In the genomic region with DNA sequence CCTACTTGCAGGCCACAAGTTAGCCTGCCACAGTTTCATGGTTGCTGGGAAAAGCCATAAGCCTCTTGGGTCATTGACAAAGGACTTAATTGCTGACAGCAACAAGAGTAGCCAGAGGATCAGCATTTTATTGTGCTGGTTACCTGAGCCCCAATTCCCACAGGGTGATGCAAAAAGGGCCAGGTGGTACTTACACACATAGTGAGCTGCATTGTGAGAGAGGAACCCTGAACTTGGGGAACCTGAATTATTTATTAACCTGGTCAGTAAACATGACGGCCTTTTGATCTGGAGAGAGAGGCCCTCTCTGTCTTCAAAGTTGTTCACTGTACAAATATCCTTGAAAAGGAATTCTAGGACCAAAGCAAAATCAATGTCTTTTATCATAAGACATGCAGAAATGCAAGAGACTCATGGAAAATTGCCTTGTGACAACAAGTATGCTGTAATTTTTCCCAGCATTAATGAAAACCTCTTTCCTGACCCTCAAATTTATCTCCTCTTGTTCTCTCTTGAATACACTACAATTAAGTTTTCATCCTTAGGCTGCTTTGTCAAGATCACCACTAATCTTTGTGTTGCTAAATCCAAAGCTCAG, we compare ENCODE assay signal across 1 cellular context.
A peak's percentile ranks its signal among the peaks of the same experiment; 100 is the strongest.
TF ChIP-seq lines count a peak whose summit lies in the region.

No MANE protein-coding gene starts in this region.

TF ChIP-seq in HepG2, 621 proteins besides CTCF, POLR2A, EP300 and RAD21 (continued from another document and continues in another):
- TF ChIP-seq, protein P1, sequence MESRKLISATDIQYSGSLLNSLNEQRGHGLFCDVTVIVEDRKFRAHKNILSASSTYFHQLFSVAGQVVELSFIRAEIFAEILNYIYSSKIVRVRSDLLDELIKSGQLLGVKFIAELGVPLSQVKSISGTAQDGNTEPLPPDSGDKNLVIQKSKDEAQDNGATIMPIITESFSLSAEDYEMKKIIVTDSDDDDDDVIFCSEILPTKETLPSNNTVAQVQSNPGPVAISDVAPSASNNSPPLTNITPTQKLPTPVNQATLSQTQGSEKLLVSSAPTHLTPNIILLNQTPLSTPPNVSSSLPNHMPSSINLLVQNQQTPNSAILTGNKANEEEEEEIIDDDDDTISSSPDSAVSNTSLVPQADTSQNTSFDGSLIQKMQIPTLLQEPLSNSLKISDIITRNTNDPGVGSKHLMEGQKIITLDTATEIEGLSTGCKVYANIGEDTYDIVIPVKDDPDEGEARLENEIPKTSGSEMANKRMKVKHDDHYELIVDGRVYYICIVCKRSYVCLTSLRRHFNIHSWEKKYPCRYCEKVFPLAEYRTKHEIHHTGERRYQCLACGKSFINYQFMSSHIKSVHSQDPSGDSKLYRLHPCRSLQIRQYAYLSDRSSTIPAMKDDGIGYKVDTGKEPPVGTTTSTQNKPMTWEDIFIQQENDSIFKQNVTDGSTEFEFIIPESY (CRISPR knock-in tag; IDR thresholded peaks at IDR 0.05): no peak; the same call in 1 of the 2 replicates
- peak; percentile 64; the same call in 1 of the 2 replicates for TF ChIP-seq EHMT2 (IDR thresholded peaks at IDR 0.05; ENCODE audit: borderline replicate concordance, low read depth, low read length)
- no peak for TF ChIP-seq NFE2L1 (CRISPR knock-in tag; IDR thresholded peaks at IDR 0.05; ENCODE audit: borderline replicate concordance)
- no peak for TF ChIP-seq GZF1 (CRISPR knock-in tag; IDR thresholded peaks at IDR 0.05)
- TF ChIP-seq HIVEP1 (CRISPR knock-in tag; IDR thresholded peaks at IDR 0.05): no peak
- TF ChIP-seq RXRB (CRISPR knock-in tag; IDR thresholded peaks at IDR 0.05; ENCODE audit: borderline replicate concordance): peak; percentile 96
- TF ChIP-seq, protein P2, sequence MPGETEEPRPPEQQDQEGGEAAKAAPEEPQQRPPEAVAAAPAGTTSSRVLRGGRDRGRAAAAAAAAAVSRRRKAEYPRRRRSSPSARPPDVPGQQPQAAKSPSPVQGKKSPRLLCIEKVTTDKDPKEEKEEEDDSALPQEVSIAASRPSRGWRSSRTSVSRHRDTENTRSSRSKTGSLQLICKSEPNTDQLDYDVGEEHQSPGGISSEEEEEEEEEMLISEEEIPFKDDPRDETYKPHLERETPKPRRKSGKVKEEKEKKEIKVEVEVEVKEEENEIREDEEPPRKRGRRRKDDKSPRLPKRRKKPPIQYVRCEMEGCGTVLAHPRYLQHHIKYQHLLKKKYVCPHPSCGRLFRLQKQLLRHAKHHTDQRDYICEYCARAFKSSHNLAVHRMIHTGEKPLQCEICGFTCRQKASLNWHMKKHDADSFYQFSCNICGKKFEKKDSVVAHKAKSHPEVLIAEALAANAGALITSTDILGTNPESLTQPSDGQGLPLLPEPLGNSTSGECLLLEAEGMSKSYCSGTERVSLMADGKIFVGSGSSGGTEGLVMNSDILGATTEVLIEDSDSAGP (CRISPR knock-in tag; IDR thresholded peaks at IDR 0.05; ENCODE audit: borderline replicate concordance): no peak
- no peak for TF ChIP-seq JUND (CRISPR knock-in tag; IDR thresholded peaks at IDR 0.05)
- no peak; the same call in 1 of the 2 replicates for TF ChIP-seq RBFOX2 (IDR thresholded peaks at IDR 0.05; ENCODE audit: low read depth, low read length)
- TF ChIP-seq ZNF430 (CRISPR knock-in tag; IDR thresholded peaks at IDR 0.05): no peak
- TF ChIP-seq ZSCAN20 (CRISPR knock-in tag; IDR thresholded peaks at IDR 0.05; ENCODE audit: borderline replicate concordance): peak; percentile 39; the same call in 1 of the 2 replicates
- no peak; the same call in 1 of the 2 replicates for TF ChIP-seq POLR2AphosphoS5 (IDR thresholded peaks at IDR 0.05; ENCODE audit: low read depth, low read length)
- peak; percentile 42; the same call in 1 of the 2 replicates for TF ChIP-seq ZNF614 (CRISPR knock-in tag; IDR thresholded peaks at IDR 0.05; ENCODE audit: borderline replicate concordance)
- TF ChIP-seq MED8 (CRISPR knock-in tag; IDR thresholded peaks at IDR 0.05; ENCODE audit: insufficient replicate concordance): peak; percentile 98
- TF ChIP-seq, protein P3, sequence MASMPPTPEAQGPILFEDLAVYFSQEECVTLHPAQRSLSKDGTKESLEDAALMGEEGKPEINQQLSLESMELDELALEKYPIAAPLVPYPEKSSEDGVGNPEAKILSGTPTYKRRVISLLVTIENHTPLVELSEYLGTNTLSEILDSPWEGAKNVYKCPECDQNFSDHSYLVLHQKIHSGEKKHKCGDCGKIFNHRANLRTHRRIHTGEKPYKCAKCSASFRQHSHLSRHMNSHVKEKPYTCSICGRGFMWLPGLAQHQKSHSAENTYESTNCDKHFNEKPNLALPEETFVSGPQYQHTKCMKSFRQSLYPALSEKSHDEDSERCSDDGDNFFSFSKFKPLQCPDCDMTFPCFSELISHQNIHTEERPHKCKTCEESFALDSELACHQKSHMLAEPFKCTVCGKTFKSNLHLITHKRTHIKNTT (CRISPR knock-in tag; IDR thresholded peaks at IDR 0.05): no peak
- TF ChIP-seq, protein P4, sequence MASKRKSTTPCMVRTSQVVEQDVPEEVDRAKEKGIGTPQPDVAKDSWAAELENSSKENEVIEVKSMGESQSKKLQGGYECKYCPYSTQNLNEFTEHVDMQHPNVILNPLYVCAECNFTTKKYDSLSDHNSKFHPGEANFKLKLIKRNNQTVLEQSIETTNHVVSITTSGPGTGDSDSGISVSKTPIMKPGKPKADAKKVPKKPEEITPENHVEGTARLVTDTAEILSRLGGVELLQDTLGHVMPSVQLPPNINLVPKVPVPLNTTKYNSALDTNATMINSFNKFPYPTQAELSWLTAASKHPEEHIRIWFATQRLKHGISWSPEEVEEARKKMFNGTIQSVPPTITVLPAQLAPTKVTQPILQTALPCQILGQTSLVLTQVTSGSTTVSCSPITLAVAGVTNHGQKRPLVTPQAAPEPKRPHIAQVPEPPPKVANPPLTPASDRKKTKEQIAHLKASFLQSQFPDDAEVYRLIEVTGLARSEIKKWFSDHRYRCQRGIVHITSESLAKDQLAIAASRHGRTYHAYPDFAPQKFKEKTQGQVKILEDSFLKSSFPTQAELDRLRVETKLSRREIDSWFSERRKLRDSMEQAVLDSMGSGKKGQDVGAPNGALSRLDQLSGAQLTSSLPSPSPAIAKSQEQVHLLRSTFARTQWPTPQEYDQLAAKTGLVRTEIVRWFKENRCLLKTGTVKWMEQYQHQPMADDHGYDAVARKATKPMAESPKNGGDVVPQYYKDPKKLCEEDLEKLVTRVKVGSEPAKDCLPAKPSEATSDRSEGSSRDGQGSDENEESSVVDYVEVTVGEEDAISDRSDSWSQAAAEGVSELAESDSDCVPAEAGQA (IDR thresholded peaks at IDR 0.05; ENCODE audit: low read depth): no peak
- TF ChIP-seq, protein P4 (CRISPR knock-in tag; IDR thresholded peaks at IDR 0.05; ENCODE audit: borderline replicate concordance): 0 out of 2 replicates have a peak, but pooled peaks have one; percentile 52
- no peak for TF ChIP-seq ZBTB1 (CRISPR knock-in tag; IDR thresholded peaks at IDR 0.05; ENCODE audit: borderline replicate concordance)
- TF ChIP-seq HNRNPL (IDR thresholded peaks at IDR 0.05; ENCODE audit: low read depth, low read length): no peak
- no peak for TF ChIP-seq ZNF143 (CRISPR knock-in tag; IDR thresholded peaks at IDR 0.05)
- TF ChIP-seq PHB2 (IDR thresholded peaks at IDR 0.05; ENCODE audit: partially characterized antibody): no peak
- no peak for TF ChIP-seq ZNF839 (CRISPR knock-in tag; IDR thresholded peaks at IDR 0.05; ENCODE audit: borderline replicate concordance)
- TF ChIP-seq, protein P5, sequence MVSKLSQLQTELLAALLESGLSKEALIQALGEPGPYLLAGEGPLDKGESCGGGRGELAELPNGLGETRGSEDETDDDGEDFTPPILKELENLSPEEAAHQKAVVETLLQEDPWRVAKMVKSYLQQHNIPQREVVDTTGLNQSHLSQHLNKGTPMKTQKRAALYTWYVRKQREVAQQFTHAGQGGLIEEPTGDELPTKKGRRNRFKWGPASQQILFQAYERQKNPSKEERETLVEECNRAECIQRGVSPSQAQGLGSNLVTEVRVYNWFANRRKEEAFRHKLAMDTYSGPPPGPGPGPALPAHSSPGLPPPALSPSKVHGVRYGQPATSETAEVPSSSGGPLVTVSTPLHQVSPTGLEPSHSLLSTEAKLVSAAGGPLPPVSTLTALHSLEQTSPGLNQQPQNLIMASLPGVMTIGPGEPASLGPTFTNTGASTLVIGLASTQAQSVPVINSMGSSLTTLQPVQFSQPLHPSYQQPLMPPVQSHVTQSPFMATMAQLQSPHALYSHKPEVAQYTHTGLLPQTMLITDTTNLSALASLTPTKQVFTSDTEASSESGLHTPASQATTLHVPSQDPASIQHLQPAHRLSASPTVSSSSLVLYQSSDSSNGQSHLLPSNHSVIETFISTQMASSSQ (IDR thresholded peaks at IDR 0.05; ENCODE audit: low read depth): peak; percentile 100
- TF ChIP-seq, protein P5 (CRISPR knock-in tag; IDR thresholded peaks at IDR 0.05; ENCODE audit: borderline replicate concordance): peak; percentile 100
- TF ChIP-seq, protein P6, sequence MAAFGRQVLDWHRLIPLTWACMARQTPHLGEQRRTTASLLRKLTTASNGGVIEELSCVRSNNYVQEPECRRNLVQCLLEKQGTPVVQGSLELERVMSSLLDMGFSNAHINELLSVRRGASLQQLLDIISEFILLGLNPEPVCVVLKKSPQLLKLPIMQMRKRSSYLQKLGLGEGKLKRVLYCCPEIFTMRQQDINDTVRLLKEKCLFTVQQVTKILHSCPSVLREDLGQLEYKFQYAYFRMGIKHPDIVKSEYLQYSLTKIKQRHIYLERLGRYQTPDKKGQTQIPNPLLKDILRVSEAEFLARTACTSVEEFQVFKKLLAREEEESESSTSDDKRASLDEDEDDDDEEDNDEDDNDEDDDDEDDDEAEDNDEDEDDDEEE (CRISPR knock-in tag; IDR thresholded peaks at IDR 0.05): no peak
- TF ChIP-seq ZNF724P (CRISPR knock-in tag; IDR thresholded peaks at IDR 0.05; ENCODE audit: borderline replicate concordance): no peak
- TF ChIP-seq ZNF709 (CRISPR knock-in tag; IDR thresholded peaks at IDR 0.05): no peak
- TF ChIP-seq HCFC1 (IDR thresholded peaks at IDR 0.05; ENCODE audit: low read depth, low read length): no peak
- TF ChIP-seq, protein P7, sequence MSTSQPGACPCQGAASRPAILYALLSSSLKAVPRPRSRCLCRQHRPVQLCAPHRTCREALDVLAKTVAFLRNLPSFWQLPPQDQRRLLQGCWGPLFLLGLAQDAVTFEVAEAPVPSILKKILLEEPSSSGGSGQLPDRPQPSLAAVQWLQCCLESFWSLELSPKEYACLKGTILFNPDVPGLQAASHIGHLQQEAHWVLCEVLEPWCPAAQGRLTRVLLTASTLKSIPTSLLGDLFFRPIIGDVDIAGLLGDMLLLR (CRISPR knock-in tag; IDR thresholded peaks at IDR 0.05): no peak
- TF ChIP-seq SSRP1 (CRISPR knock-in tag; IDR thresholded peaks at IDR 0.05): peak; percentile 74
- no peak for TF ChIP-seq ARHGAP35 (CRISPR knock-in tag; IDR thresholded peaks at IDR 0.05; ENCODE audit: borderline replicate concordance)
- TF ChIP-seq SMARCC2 (IDR thresholded peaks at IDR 0.05): no peak
- no peak for TF ChIP-seq GTF3A (CRISPR knock-in tag; conservative IDR thresholded peaks at IDR 0.05)
- no peak for TF ChIP-seq ZNF616 (CRISPR knock-in tag; IDR thresholded peaks at IDR 0.05; ENCODE audit: low read depth)
